Comparison of ENCODE assay signal across 14 cellular contexts in genomic region chr1:203152158-203153034, GRCh38. TPM values are rescaled to one million over a fixed set of nuclear protein-coding genes. Genes with fewer than 3 reads are reported as not detected.
DNase-seq lines count a peak whose midpoint lies in the region; ATAC-seq and TF ChIP-seq lines count a peak whose summit lies in the region.
"Had no signal": no experiment of that assay in that cellular context is flagged by ENCODE, and none has a peak within 500 bp of the region (broad histone marks: within the 10 kb centered on the region; RNA-seq: fewer than 3 reads in every experiment).

No MANE protein-coding gene starts in this region.

- DNase-seq in A172 (ENCODE audit: low spot score) (peak; percentile 95), H9 (peak; percentile 60), SW480 (ENCODE audit: low spot score) (peak; percentile 50), foreskin keratinocyte (peak; percentile 32 to 44), OCI-M1 (lab: John Stamatoyannopoulos, UW) (no peak), NCI-H526 (lab: John Stamatoyannopoulos, UW) (no peak)
- DNase-seq: activated CD4-positive, alpha-beta T cell treated with anti-CD3 and anti-CD28 coated beads, Interleukin-2, amount 50 U/mL, for 4 hours; erythroblast; NCI-H1436 treated with DMSO at 0.1 percent for 48 hours had no signal

- H3K18ac ChIP-seq in H9 (ENCODE audit: insufficient read length, low read depth, low read length): no peak overlapping the region

- no peak overlapping the region for H2BK20ac ChIP-seq in H9 (ENCODE audit: low read depth, low read length, poor library complexity, severe bottlenecking)

- ATAC-seq in foreskin keratinocyte (peak; percentile 57), GM19324 (IDR thresholded peaks at IDR 0.05; ENCODE audit: low FRiP score, unreplicated experiment) (no peak), HG03520 (IDR thresholded peaks at IDR 0.05; ENCODE audit: unreplicated experiment) (no peak)

- no peaks in the 10 kb centered on the region for H4K20me1 ChIP-seq in H9 (ENCODE audit: control insufficient read depth, insufficient read depth, insufficient read length)

- no peak overlapping the region for H2AFZ ChIP-seq in H9 (ENCODE audit: low read length)

- H3K4me1 ChIP-seq in H9 (ENCODE audit: insufficient read depth, low read length) (peaks cover 14% of the 10 kb centered on the region), foreskin keratinocyte (peaks cover 20% of the 10 kb centered on the region)
- H3K4me1 ChIP-seq: SJSA1 had no signal

- no peaks in the 10 kb centered on the region for H3K36me3 Mint-ChIP-seq in H9 (ENCODE audit: insufficient read depth in 1 of 3, low read depth in 3 of 3)
- H3K36me3 Mint-ChIP-seq: activated naive CD8-positive, alpha-beta T cell had no signal

- no peaks in the 10 kb centered on the region for H3K9me3 ChIP-seq in H9 (ENCODE audit: control insufficient read depth, low read depth, low read length)
- H3K9me3 ChIP-seq: SJSA1 had no signal

- H3K27me3 Mint-ChIP-seq in H9 (ENCODE audit: low read depth): no peaks in the 10 kb centered on the region; the same call in 1 of the 2 replicates

- H2AK5ac ChIP-seq in H9 (ENCODE audit: insufficient read length, low read length): no peak overlapping the region

- H3K27ac Mint-ChIP-seq in H9: peak overlapping the region in 2 of 3 experiments; percentile 22 to 82; a peak in 3 of 7 replicates
- H3K27ac Mint-ChIP-seq: activated naive CD8-positive, alpha-beta T cell had no signal

- H3K56ac ChIP-seq in H9 (ENCODE audit: insufficient read length, low read depth, low read length): no peak overlapping the region

- H4K5ac ChIP-seq in H9 (ENCODE audit: insufficient read length, low read depth, low read length): no peak overlapping the region

- H2BK15ac ChIP-seq in H9 (ENCODE audit: low read depth, low read length): no peak overlapping the region

- no peak overlapping the region for H4K91ac ChIP-seq in H9 (ENCODE audit: insufficient read length, low read depth, low read length)

- H3K23me2 ChIP-seq in H9 (ENCODE audit: insufficient read length, low read depth, low read length, poor library complexity, severe bottlenecking): no peaks in the 10 kb centered on the region

- H3K4me1 Mint-ChIP-seq in H9: peaks cover 70 to 86% of the 10 kb centered on the region in 2 experiments

- H3K27me3 ChIP-seq in H9 (ENCODE audit: insufficient read depth, low read length) (no peaks in the 10 kb centered on the region), foreskin keratinocyte (peaks cover 4% of the 10 kb centered on the region)

- H2BK5ac ChIP-seq in H9 (ENCODE audit: insufficient read length, low read length): no peak overlapping the region

- H3K14ac ChIP-seq in H9 (ENCODE audit: insufficient read depth, low read length): no peak overlapping the region

- H4K8ac ChIP-seq in H9 (replicated peaks; ENCODE audit: insufficient read length, low read depth, low read length): no peak overlapping the region

- no peak overlapping the region for H2BK12ac ChIP-seq in H9 (ENCODE audit: insufficient read length, low read depth, low read length)

- WGBS in H9 (ENCODE audit: extremely low coverage, insufficient read length, low lambda C conversion rate): no CpG with 5 or more reads among the region's 10 CpGs

- no peak overlapping the region; a peak in 1 of 5 replicates for H3K4me3 Mint-ChIP-seq in H9
- H3K4me3 Mint-ChIP-seq: activated naive CD8-positive, alpha-beta T cell had no signal

- H3K4ac ChIP-seq in H9 (ENCODE audit: low read depth, low read length): no peak overlapping the region

- H3K9me3 Mint-ChIP-seq in H9: no peaks in the 10 kb centered on the region; a peak in 1 of 5 replicates

- TF ChIP-seq CTCF in H9 (conservative IDR thresholded peaks at IDR 0.05) (no peak), foreskin keratinocyte (conservative IDR thresholded peaks at IDR 0.05) (no peak)

- H3K27ac ChIP-seq in H9 (ENCODE audit: insufficient read length, low read depth, low read length) (no peak overlapping the region), foreskin keratinocyte (no peak overlapping the region)
- H3K27ac ChIP-seq: SJSA1 had no signal

- H2BK120ac ChIP-seq in H9 (ENCODE audit: low read depth, low read length, poor library complexity, severe bottlenecking): no peak overlapping the region

- no peak overlapping the region for H3K23ac ChIP-seq in H9 (ENCODE audit: insufficient read length, low read depth, low read length)

- no peak overlapping the region for H3T11ph ChIP-seq in H9 (ENCODE audit: low read length)

- H3K9ac ChIP-seq in H9 (ENCODE audit: extremely low read depth, insufficient read length, low read length): no peak overlapping the region

- H3K79me1 ChIP-seq in H9 (ENCODE audit: insufficient read depth, low read depth, low read length, poor library complexity, severe bottlenecking): no peaks in the 10 kb centered on the region

- no peak overlapping the region for H3K4me2 ChIP-seq in H9 (ENCODE audit: insufficient read depth, insufficient read length, low read length)

- H3K79me2 ChIP-seq in H9 (ENCODE audit: insufficient read depth, low read length): no peaks in the 10 kb centered on the region

RNA-seq across cellular contexts. Expression of gene MYBPH, which starts 23.2 kb away (rescaled TPM):
- total RNA-seq in A172 (2014; rRNA removed; shearing (Covaris generic)): 0.36 and 0.38 TPM in 2 replicates
- total RNA-seq in H9 (2021) (not detected in 2 replicates), foreskin keratinocyte (not detected in 2 replicates)
- not detected in 2 replicates for polyA plus RNA-seq in foreskin keratinocyte
- total RNA-seq: lower leg skin, SJSA1 had no signal

RNA-seq across cellular contexts. Expression of gene ADORA1, which starts 24.9 kb away (rescaled TPM):
- total RNA-seq in A172 (2014; rRNA removed; shearing (Covaris generic)): 21.1 and 30.6 TPM in 2 replicates
- total RNA-seq in H9 (2021): 1.3 and 3.0 TPM in 2 replicates
- total RNA-seq in foreskin keratinocyte: 0.21 and 0.71 TPM in 2 replicates
- polyA plus RNA-seq in foreskin keratinocyte: 0.20 and 0.59 TPM in 2 replicates
- total RNA-seq: SJSA1 had no signal

RNA-seq across cellular contexts. Expression of gene CHI3L1, which starts 34.1 kb away (rescaled TPM):
- total RNA-seq in A172 (2014; rRNA removed; shearing (Covaris generic)): 0.24 and 3.3 TPM in 2 replicates
- not detected in 2 replicates for total RNA-seq in H9 (2021)
- not detected in 2 replicates for total RNA-seq in foreskin keratinocyte
- polyA plus RNA-seq in foreskin keratinocyte: not detected in 2 replicates
- total RNA-seq: SJSA1 had no signal

Comparison
In these comparisons a context has a peak if more than half of its experiments do, and no peak if none do; other contexts are left out.
1. DNase-seq: peak in A172 (single experiment), H9 (single experiment), SW480 (single experiment) and foreskin keratinocyte (2 of 2); none in OCI-M1 (single experiment) and NCI-H526 (0 of 2).